23 cellular contexts compared by ENCODE assay signal in the genomic region with DNA sequence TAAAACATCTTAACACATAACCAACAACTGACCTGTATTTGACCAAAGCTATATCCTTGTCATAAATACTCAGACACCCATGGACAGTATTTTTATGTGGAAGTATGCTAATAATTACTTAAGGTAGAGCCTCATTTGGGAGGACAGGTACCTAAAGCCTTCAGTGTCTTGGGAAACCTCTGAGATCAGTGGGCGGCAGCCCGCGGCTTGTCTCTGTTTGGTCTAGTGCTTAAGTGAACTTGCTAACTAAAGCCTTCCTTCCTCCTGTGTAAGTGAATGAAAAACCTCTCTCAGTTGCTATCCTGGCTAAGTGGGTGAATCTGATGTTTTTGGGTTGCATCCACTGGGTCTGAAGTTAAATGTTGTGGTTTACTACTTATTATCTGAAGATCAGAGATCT.
DNase-seq lines count a peak whose midpoint lies in the region; ATAC-seq and TF ChIP-seq lines count a peak whose summit lies in the region.
"Had no signal": no experiment of that assay in that cellular context is flagged by ENCODE, and none has a peak within 500 bp of the region (broad histone marks: within the 10 kb centered on the region; RNA-seq: fewer than 3 reads in every experiment).

No MANE protein-coding gene starts in this region.

- no peaks in the 10 kb centered on the region for H3K79me2 ChIP-seq in mammary epithelial cell (ENCODE audit: insufficient read depth, low read length)

- H3K4me1 Mint-ChIP-seq in MCF 10A (ENCODE audit: insufficient read depth, unreplicated experiment) (peaks cover 19% of the 10 kb centered on the region), natural killer cell (peaks cover 33 to 46% of the 10 kb centered on the region in 2 donors)
- peaks cover 54 to 57% of the 10 kb centered on the region in 2 donors for H3K4me1 Mint-ChIP-seq in natural killer cell treated with Interleukin-12 subunit alpha and Interleukin-12 subunit beta and Interleukin-15 and Interleukin-18, amount 100 ng/mL, for 72 hours (ENCODE audit: low read depth in 2 of 2)
- peaks cover 34% of the 10 kb centered on the region for H3K4me1 Mint-ChIP-seq in activated naive CD4-positive, alpha-beta T cell treated with anti-CD3 and anti-CD28 coated beads, Interleukin-2, amount 10 ng/mL, durations not matched to agents 7 days and 5 days

- H3K9me3 Mint-ChIP-seq in MCF 10A (ENCODE audit: unreplicated experiment) (no peaks in the 10 kb centered on the region), natural killer cell (no peaks in the 10 kb centered on the region)
- H3K9me3 Mint-ChIP-seq in natural killer cell treated with Interleukin-12 subunit alpha and Interleukin-12 subunit beta and Interleukin-15 and Interleukin-18, amount 100 ng/mL, for 72 hours: peaks cover 5% of the 10 kb centered on the region
- H3K9me3 Mint-ChIP-seq in activated naive CD4-positive, alpha-beta T cell treated with anti-CD3 and anti-CD28 coated beads, Interleukin-2, amount 10 ng/mL, durations not matched to agents 7 days and 5 days: no peaks in the 10 kb centered on the region
- H3K9me3 Mint-ChIP-seq: CD4-positive, alpha-beta memory T cell; CD8-positive, alpha-beta memory T cell had no signal

- no TSS peak for BruUV-seq in mammary epithelial cell (replicated peaks; lab: Mats Ljungman, UMichigan)
- no TSS peak for BruUV-seq in MCF 10A (replicated peaks; lab: Mats Ljungman, UMichigan)

- H3K27me3 ChIP-seq in mammary epithelial cell (ENCODE audit: insufficient read depth, low read length) (no peaks in the 10 kb centered on the region), left lung (no peaks in the 10 kb centered on the region), upper lobe of right lung (no peaks in the 10 kb centered on the region)
- H3K27me3 ChIP-seq: BE2C, BLaER1 had no signal

- dilution Hi-C loops in mammary epithelial cell (cut with HindIII; ENCODE audit: low sequenced_read_pairs): no loop called here

- POLR2A ChIA-PET in MCF 10A (lab: Yijun Ruan, JAX): no interaction called here

- in situ Hi-C loops in mammary epithelial cell (cut with MboI; ENCODE audit: low sequenced_read_pairs in 2 of 2): no loop called here

- no peak overlapping the region for H3K27ac ChIP-seq in mammary epithelial cell (ENCODE audit: insufficient read depth, low read depth, low read length)
- H3K27ac ChIP-seq in left lung: no peak overlapping the region
- H3K27ac ChIP-seq in upper lobe of right lung: no peak overlapping the region
- H3K27ac ChIP-seq: 22Rv1, A549, BLaER1 had no signal

- no peak overlapping the region for H3K9ac ChIP-seq in mammary epithelial cell (ENCODE audit: insufficient read depth, low read length)
- H3K9ac ChIP-seq: BLaER1 had no signal

- H3K4me3 Mint-ChIP-seq in MCF 10A (ENCODE audit: unreplicated experiment) (no peak overlapping the region), natural killer cell (no peak overlapping the region)
- H3K4me3 Mint-ChIP-seq in natural killer cell treated with Interleukin-12 subunit alpha and Interleukin-12 subunit beta and Interleukin-15 and Interleukin-18, amount 100 ng/mL, for 72 hours: peak overlapping the region; percentile 2
- no peak overlapping the region for H3K4me3 Mint-ChIP-seq in activated naive CD4-positive, alpha-beta T cell treated with anti-CD3 and anti-CD28 coated beads, Interleukin-2, amount 10 ng/mL, durations not matched to agents 7 days and 5 days
- H3K4me3 Mint-ChIP-seq: CD14-positive monocyte; CD4-positive, CD25-positive, alpha-beta regulatory T cell; CD8-positive, alpha-beta memory T cell had no signal

- H4K20me1 ChIP-seq in mammary epithelial cell (ENCODE audit: insufficient read depth, low read length): no peaks in the 10 kb centered on the region
- H4K20me1 ChIP-seq: BLaER1 had no signal

- WGBS in mammary epithelial cell (ENCODE audit: low coverage, missing lambda C conversion rate): 15% methylated on average over 3 of the region's 3 CpGs

- H3K36me3 ChIP-seq in mammary epithelial cell (ENCODE audit: insufficient read depth, low read length) (no peaks in the 10 kb centered on the region), left lung (no peaks in the 10 kb centered on the region), upper lobe of right lung (no peaks in the 10 kb centered on the region)
- H3K36me3 ChIP-seq: BE2C, BLaER1 had no signal

- H3K27ac Mint-ChIP-seq in MCF 10A (ENCODE audit: low read depth, unreplicated experiment) (no peak overlapping the region), natural killer cell (no peak overlapping the region)
- H3K27ac Mint-ChIP-seq in natural killer cell treated with Interleukin-12 subunit alpha and Interleukin-12 subunit beta and Interleukin-15 and Interleukin-18, amount 100 ng/mL, for 72 hours: peak overlapping the region; percentile 62 to 85
- no peak overlapping the region for H3K27ac Mint-ChIP-seq in activated naive CD4-positive, alpha-beta T cell treated with anti-CD3 and anti-CD28 coated beads, Interleukin-2, amount 10 ng/mL, durations not matched to agents 7 days and 5 days
- H3K27ac Mint-ChIP-seq: CD14-positive monocyte; CD4-positive, CD25-positive, alpha-beta regulatory T cell had no signal

- H2AFZ ChIP-seq in mammary epithelial cell (ENCODE audit: low read depth, low read length): peak overlapping the region; percentile 61

- DNase-seq in mammary epithelial cell (no peak), MCF 10A (ENCODE audit: unreplicated experiment) (no peak), natural killer cell (no peak), left lung (peak in 1 of 2 donors; percentile 54), upper lobe of right lung (peak; percentile 67)
- DNase-seq in natural killer cell treated with Interleukin-12 subunit alpha and Interleukin-12 subunit beta and Interleukin-15 and Interleukin-18, amount 100 ng/mL, for 72 hours (ENCODE audit: low spot score): no peak
- no peak for DNase-seq in activated naive CD4-positive, alpha-beta T cell treated with anti-CD3 and anti-CD28 coated beads, Interleukin-2, amount 10 ng/mL, durations not matched to agents 7 days and 5 days
- DNase-seq: BE2C; C1 segment of cervical spinal cord; CD4-positive, alpha-beta memory T cell; CD4-positive, CD25-positive, alpha-beta regulatory T cell; CD8-positive, alpha-beta memory T cell; COR-L47; DMS 273 treated with DMSO at 0.1 percent for 48 hours; DMS153; DMS53; DMS79; GF-D8 had no signal

- no peak for ATAC-seq in natural killer cell treated with Interleukin-12 subunit alpha and Interleukin-12 subunit beta and Interleukin-15 and Interleukin-18, amount 100 ng/mL, for 72 hours
- ATAC-seq in natural killer cell (no peak), left lung (peak; percentile 43), upper lobe of right lung (peak; percentile 64), HG03175 (IDR thresholded peaks at IDR 0.05; ENCODE audit: unreplicated experiment) (no peak)
- ATAC-seq: A549 had no signal

- no peak overlapping the region for H3K4me2 ChIP-seq in mammary epithelial cell (ENCODE audit: insufficient read depth, low read depth, low read length)
- H3K4me2 ChIP-seq: A549, BLaER1 had no signal

- TF ChIP-seq CTCF in mammary epithelial cell (conservative IDR thresholded peaks at IDR 0.05 in 1 of 2, IDR thresholded peaks at IDR 0.05 in 1 of 2; ENCODE audit: extremely low read depth in 1 of 2, insufficient read depth in 1 of 2, low read depth in 1 of 2, low read length in 2 of 2) (no peak), MCF 10A (IDR thresholded peaks at IDR 0.05; ENCODE audit: unreplicated experiment) (no peak), natural killer cell (IDR thresholded peaks at IDR 0.05) (no peak), left lung (IDR thresholded peaks at IDR 0.05) (no peak), upper lobe of right lung (IDR thresholded peaks at IDR 0.05) (no peak)

- no peaks in the 10 kb centered on the region for H3K27me3 Mint-ChIP-seq in MCF 10A (ENCODE audit: insufficient read depth, unreplicated experiment)
- H3K27me3 Mint-ChIP-seq in natural killer cell treated with Interleukin-12 subunit alpha and Interleukin-12 subunit beta and Interleukin-15 and Interleukin-18, amount 100 ng/mL, for 72 hours: no peaks in the 10 kb centered on the region
- no peaks in the 10 kb centered on the region for H3K27me3 Mint-ChIP-seq in natural killer cell (ENCODE audit: low read depth in 2 of 2)
- peaks cover 4% of the 10 kb centered on the region for H3K27me3 Mint-ChIP-seq in activated naive CD4-positive, alpha-beta T cell treated with anti-CD3 and anti-CD28 coated beads, Interleukin-2, amount 10 ng/mL, durations not matched to agents 7 days and 5 days
- H3K27me3 Mint-ChIP-seq: CD4-positive, alpha-beta memory T cell; CD4-positive, CD25-positive, alpha-beta regulatory T cell; CD8-positive, alpha-beta memory T cell had no signal

- H3K4me3 ChIP-seq in mammary epithelial cell (replicated peaks in 1 of 3; ENCODE audit: insufficient read depth in 1 of 3, low read depth in 2 of 3, low read length in 3 of 3) (no peak overlapping the region), left lung (no peak overlapping the region), upper lobe of right lung (no peak overlapping the region)
- H3K4me3 ChIP-seq: A549, BLaER1 had no signal

- H3K4me1 ChIP-seq in mammary epithelial cell (ENCODE audit: insufficient read depth, low read length) (peaks cover 8% of the 10 kb centered on the region), left lung (peaks cover 0 to 39% of the 10 kb centered on the region in 2 donors), upper lobe of right lung (peaks cover 4% of the 10 kb centered on the region)
- H3K4me1 ChIP-seq: A549, BE2C had no signal

- H3K36me3 Mint-ChIP-seq in MCF 10A (ENCODE audit: insufficient read depth, unreplicated experiment) (no peaks in the 10 kb centered on the region), natural killer cell (no peaks in the 10 kb centered on the region)
- H3K36me3 Mint-ChIP-seq in natural killer cell treated with Interleukin-12 subunit alpha and Interleukin-12 subunit beta and Interleukin-15 and Interleukin-18, amount 100 ng/mL, for 72 hours: peaks cover 7% of the 10 kb centered on the region
- H3K36me3 Mint-ChIP-seq in activated naive CD4-positive, alpha-beta T cell treated with anti-CD3 and anti-CD28 coated beads, Interleukin-2, amount 10 ng/mL, durations not matched to agents 7 days and 5 days: peaks cover 4% of the 10 kb centered on the region
- H3K36me3 Mint-ChIP-seq: CD14-positive monocyte; CD4-positive, alpha-beta memory T cell; CD4-positive, CD25-positive, alpha-beta regulatory T cell had no signal

- H3K9me3 ChIP-seq in mammary epithelial cell (replicated peaks; ENCODE audit: insufficient read depth, low read length): peaks cover 3% of the 10 kb centered on the region
- peaks cover 0 to 4% of the 10 kb centered on the region in 2 donors for H3K9me3 ChIP-seq in left lung
- no peaks in the 10 kb centered on the region for H3K9me3 ChIP-seq in upper lobe of right lung
- H3K9me3 ChIP-seq: A549, BE2C, BLaER1 had no signal

- intact Hi-C loops in mammary epithelial cell (cut with micrococcal nuclease) (no loop called here), MCF 10A (cut with micrococcal nuclease) (no loop called here), natural killer cell (cut with micrococcal nuclease) (loop anchor here (5.0 to 10.0 kb wide), 2 partner anchors 119 to 271 kb away; a partner anchor contains a TSS), left lung (cut with DNase I) (no loop called here), upper lobe of right lung (cut with DNase I) (no loop called here)

- CTCF ChIA-PET in mammary epithelial cell (lab: Charles Lee; ENCODE audit: low non-redundant PET) (no interaction called here), MCF 10A (lab: Yijun Ruan, JAX) (no interaction called here)
- CTCF ChIA-PET in activated naive CD4-positive, alpha-beta T cell treated with anti-CD3 and anti-CD28 coated beads, Interleukin-2, amount 10 ng/mL, durations not matched to agents 7 days and 5 days (lab: Charles Lee): no interaction called here

Comparison
In these comparisons a context has a peak if more than half of its experiments do, and no peak if none do; other contexts are left out.
1. H3K27ac Mint-ChIP-seq: peak in natural killer cell treated with Interleukin-12 subunit alpha and Interleukin-12 subunit beta and Interleukin-15 and Interleukin-18, amount 100 ng/mL, for 72 hours (2 of 2); none in MCF 10A (single experiment), natural killer cell (0 of 2) and activated naive CD4-positive, alpha-beta T cell treated with anti-CD3 and anti-CD28 coated beads, Interleukin-2, amount 10 ng/mL, durations not matched to agents 7 days and 5 days (single experiment).
2. ATAC-seq: peak in left lung (single experiment) and upper lobe of right lung (single experiment); none in natural killer cell treated with Interleukin-12 subunit alpha and Interleukin-12 subunit beta and Interleukin-15 and Interleukin-18, amount 100 ng/mL, for 72 hours (0 of 2), natural killer cell (0 of 3) and HG03175 (single experiment).